ENCODE assay signal across 8 cellular contexts in the genomic region with DNA sequence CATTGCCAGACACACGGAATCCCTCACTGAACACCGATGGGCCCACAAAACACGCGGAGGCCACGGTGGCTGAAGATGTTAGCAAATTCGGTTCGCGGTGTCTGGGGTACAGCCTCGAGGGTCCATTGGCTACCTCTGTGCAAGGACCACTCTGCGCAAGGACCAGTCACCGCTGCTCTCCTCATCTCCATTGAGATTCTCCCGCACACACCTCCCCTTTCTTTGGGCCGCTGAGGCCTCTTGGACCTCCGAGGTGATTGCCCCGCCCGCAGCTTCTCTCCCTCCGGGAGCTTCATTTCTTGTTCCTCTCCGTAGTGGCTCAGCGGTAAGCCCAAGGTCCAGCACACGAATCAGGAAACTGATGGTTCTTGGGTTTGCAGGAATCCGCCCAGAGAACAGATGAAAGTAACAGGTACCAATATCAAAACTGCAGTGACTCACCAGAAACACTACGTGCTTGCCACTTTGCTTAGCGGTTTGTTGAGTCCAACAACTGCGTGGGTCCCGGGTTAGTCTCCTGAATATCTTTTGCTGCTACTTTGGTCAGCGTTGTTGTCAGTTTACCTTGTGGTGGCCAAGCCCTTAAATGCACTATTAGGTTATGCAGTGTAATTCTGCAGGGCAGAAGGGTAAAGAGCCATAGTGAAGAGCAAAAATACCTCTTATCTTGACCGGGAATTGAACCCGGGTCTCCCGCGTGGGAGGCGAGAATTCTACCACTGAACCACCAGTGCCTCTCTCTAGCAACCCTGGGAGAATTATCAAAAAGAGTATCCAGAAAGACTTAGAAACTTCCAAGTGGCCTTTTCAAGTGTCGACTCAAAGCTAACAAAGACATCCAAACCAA.
A peak's percentile ranks its signal among the peaks of the same experiment; 100 is the strongest.
DNase-seq lines count a peak whose midpoint lies in the region; ATAC-seq, FAIRE-seq and TF ChIP-seq lines count a peak whose summit lies in the region.
"Not testable (repeated sequence)": the region's sequence is repeated elsewhere in the genome, so short reads cannot be mapped to it uniquely, and the experiment has no call there.

No MANE protein-coding gene starts in this region.

- H3K27ac Mint-ChIP-seq in T-helper 17 cell = peak overlapping the region; percentile 29
- not testable (repeated sequence) for H3K27ac Mint-ChIP-seq in activated naive CD8-positive, alpha-beta T cell treated with anti-CD3 and anti-CD28 coated beads, Interleukin-2, amount 10 ng/mL, durations not matched to agents 7 days and 5 days; nephron progenitor cell

- H3K9me3 Mint-ChIP-seq in activated naive CD8-positive, alpha-beta T cell treated with anti-CD3 and anti-CD28 coated beads, Interleukin-2, amount 10 ng/mL, durations not matched to agents 7 days and 5 days; nephron progenitor cell: not testable (repeated sequence)

- not testable (repeated sequence) for TF ChIP-seq CTCF in nephron progenitor cell (IDR thresholded peaks at IDR 0.05)

- not testable (repeated sequence) for H3K4me3 Mint-ChIP-seq in T-helper 17 cell; activated naive CD8-positive, alpha-beta T cell treated with anti-CD3 and anti-CD28 coated beads, Interleukin-2, amount 10 ng/mL, durations not matched to agents 7 days and 5 days; nephron progenitor cell

- not testable (repeated sequence) for H3K36me3 Mint-ChIP-seq in T-helper 17 cell (ENCODE audit: low read depth); activated naive CD8-positive, alpha-beta T cell treated with anti-CD3 and anti-CD28 coated beads, Interleukin-2, amount 10 ng/mL, durations not matched to agents 7 days and 5 days; nephron progenitor cell (ENCODE audit: low read depth)

- not testable (repeated sequence) for H3K4me1 Mint-ChIP-seq in T-helper 17 cell; activated naive CD8-positive, alpha-beta T cell treated with anti-CD3 and anti-CD28 coated beads, Interleukin-2, amount 10 ng/mL, durations not matched to agents 7 days and 5 days; nephron progenitor cell

- H3K9me3 ChIP-seq in T-helper 17 cell (ENCODE audit: control insufficient read depth, low read length, poor library complexity, severe bottlenecking) = not testable (repeated sequence)

- H3K27me3 Mint-ChIP-seq in T-helper 17 cell; activated naive CD8-positive, alpha-beta T cell treated with anti-CD3 and anti-CD28 coated beads, Interleukin-2, amount 10 ng/mL, durations not matched to agents 7 days and 5 days; nephron progenitor cell (ENCODE audit: low read depth, poor library complexity): not testable (repeated sequence)

- not testable (repeated sequence) for FAIRE-seq in urothelium cell line (lab: Jason Lieb, UNC)

- POLR2A ChIA-PET in activated naive CD8-positive, alpha-beta T cell treated with anti-CD3 and anti-CD28 coated beads, Interleukin-2, amount 10 ng/mL, durations not matched to agents 7 days and 5 days (lab: Charles Lee) = not testable (repeated sequence)

- peak; percentile 26 for DNase-seq in GM04503 (ENCODE audit: low read depth)
- peak; percentile 88 for DNase-seq in NCI-H2227 (lab: John Stamatoyannopoulos, UW; ENCODE audit: unreplicated experiment)
- DNase-seq in T-helper 17 cell; activated naive CD8-positive, alpha-beta T cell treated with anti-CD3 and anti-CD28 coated beads, Interleukin-2, amount 10 ng/mL, durations not matched to agents 7 days and 5 days: not testable (repeated sequence)
- DNase-seq in globus pallidus (ENCODE audit: low spot score) = peak; percentile 15
- DNase-seq in nephron progenitor cell = peak; percentile 61
- DNase-seq in urothelium cell line (ENCODE audit: low spot score) = peak; percentile 47

- ATAC-seq in HG02759 (IDR thresholded peaks at IDR 0.05; ENCODE audit: unreplicated experiment) = peak; percentile 86
- ATAC-seq in T-helper 17 cell = not testable (repeated sequence)
- peak; percentile 22 for ATAC-seq in activated naive CD8-positive, alpha-beta T cell treated with anti-CD3 and anti-CD28 coated beads, Interleukin-2, amount 10 ng/mL, durations not matched to agents 7 days and 5 days (ENCODE audit: low read depth)
